ENCODE assay signal across 1 cellular context in the genomic region with DNA sequence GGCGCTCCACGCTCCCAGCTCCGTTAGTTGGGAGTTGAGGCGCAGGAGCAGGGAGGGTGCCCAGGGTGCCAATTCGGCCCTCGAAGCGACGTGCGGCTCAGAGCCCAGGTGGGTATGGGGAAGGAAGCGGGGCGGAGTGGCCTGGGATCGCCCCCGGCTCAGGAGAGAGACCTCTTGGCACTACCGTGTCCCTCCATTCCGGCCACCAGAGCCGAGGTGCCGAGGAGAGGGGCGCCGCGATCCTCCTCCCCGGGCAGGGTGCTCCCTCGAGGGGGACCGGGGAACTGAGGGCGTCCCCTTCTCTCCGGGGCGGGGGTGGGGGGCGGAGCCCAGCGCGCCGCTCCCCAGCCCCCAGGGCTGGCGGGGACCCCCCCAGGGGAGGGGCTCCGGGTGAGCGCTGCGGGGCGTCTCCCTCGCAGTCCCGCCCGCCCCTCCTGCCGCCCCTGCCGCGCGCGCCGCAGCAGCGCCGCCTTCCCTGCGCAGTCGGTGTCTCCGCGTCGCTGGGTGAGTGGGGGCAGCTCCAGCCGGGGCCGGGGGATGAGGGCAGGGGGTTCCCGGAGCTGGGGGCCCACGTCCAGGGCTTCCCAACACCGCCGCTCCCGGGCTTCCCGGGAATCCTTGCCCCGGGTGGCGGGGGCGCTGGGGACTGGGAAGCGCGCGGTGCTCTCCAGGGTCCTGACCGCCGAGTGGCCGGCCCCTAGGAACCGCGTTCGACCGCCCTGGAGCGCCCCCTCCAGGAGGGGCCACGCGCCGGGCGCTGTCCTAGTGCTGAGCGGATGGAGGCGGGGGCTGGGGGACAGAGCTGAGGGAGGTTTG.
TF ChIP-seq lines count a peak whose summit lies in the region.

A gene (plus strand): TSS at position 480 of the 816 bp plus-strand sequence. CDS start 2,408 bp downstream, outside the sequence.

TF ChIP-seq in HEK293, 187 proteins besides CTCF, POLR2A, EP300 and RAD21 (continued from another document):
- peak; percentile 28; the same call in 1 of the 2 replicates for TF ChIP-seq SP3 (tag by site-specific recombination; IDR thresholded peaks at IDR 0.05)
- peak; percentile 74; the same call in 1 of the 2 replicates for TF ChIP-seq BCL11A (tag by site-specific recombination; IDR thresholded peaks at IDR 0.05; ENCODE audit: low read depth)
- TF ChIP-seq ZNF175 (tag by site-specific recombination; IDR thresholded peaks at IDR 0.05) = no peak
- peak; percentile 81 for TF ChIP-seq GLIS2 (tag by site-specific recombination; IDR thresholded peaks at IDR 0.05)
- peak; percentile 54; the same call in 1 of the 2 replicates for TF ChIP-seq SP7 (tag by site-specific recombination; IDR thresholded peaks at IDR 0.05)
- peak; percentile 53; the same call in 1 of the 2 replicates for TF ChIP-seq ZEB2 (tag by site-specific recombination; IDR thresholded peaks at IDR 0.05)
- no peak for TF ChIP-seq REPIN1 (tag by site-specific recombination; IDR thresholded peaks at IDR 0.05; ENCODE audit: low read depth)
- TF ChIP-seq ZNF48 (tag by site-specific recombination; IDR thresholded peaks at IDR 0.05) = no peak
- peak; percentile 33; the same call in 1 of the 2 replicates for TF ChIP-seq ZNF24 (tag by site-specific recombination; IDR thresholded peaks at IDR 0.05)
- TF ChIP-seq IKZF3 (tag by site-specific recombination; IDR thresholded peaks at IDR 0.05) = peak; percentile 90
